ENCODE assay signal across 8 cellular contexts in genomic region chr1:152001631-152002584, GRCh38. TPM values are rescaled to one million over a fixed set of nuclear protein-coding genes. Genes with fewer than 3 reads are reported as not detected.
A peak's percentile ranks its signal among the peaks of the same experiment; 100 is the strongest.
DNase-seq lines count a peak whose midpoint lies in the region; ATAC-seq, FAIRE-seq and TF ChIP-seq lines count a peak whose summit lies in the region.

No MANE protein-coding gene starts in this region.

- FAIRE-seq in G401.6 (lab: Jason Lieb, UNC) = peak; percentile 39

- no peaks in the 10 kb centered on the region for H3K36me3 Mint-ChIP-seq in activated naive CD8-positive, alpha-beta T cell treated with anti-CD3 and anti-CD28 coated beads for 36 hours

- H3K36me3 ChIP-seq in cardiac muscle cell (no peaks in the 10 kb centered on the region), prostate gland (no peaks in the 10 kb centered on the region)

- DNase-seq in NCI-H1048 (lab: John Stamatoyannopoulos, UW) = peak; percentile 42
- peak; percentile 41 for DNase-seq in SKM-1 (lab: John Stamatoyannopoulos, UW; ENCODE audit: unreplicated experiment)
- peak; percentile 62 for DNase-seq in activated naive CD8-positive, alpha-beta T cell treated with anti-CD3 and anti-CD28 coated beads for 36 hours
- peak; percentile 84 to 97 for DNase-seq in cardiac muscle cell (ENCODE audit: low read depth in 1 of 2, low spot score in 1 of 2)
- peak; percentile 88 for DNase-seq in prostate gland (ENCODE audit: low spot score)
- peak; percentile 90 for DNase-seq in ureter (ENCODE audit: low spot score)

- H3K9me3 ChIP-seq in cardiac muscle cell (ENCODE audit: low read depth) = no peaks in the 10 kb centered on the region
- no peaks in the 10 kb centered on the region for H3K9me3 ChIP-seq in prostate gland

- H3K4me1 ChIP-seq in cardiac muscle cell (ENCODE audit: low read depth) = peaks cover 12% of the 10 kb centered on the region
- H3K4me1 ChIP-seq in prostate gland (replicated peaks) = no peaks in the 10 kb centered on the region

- H3K27me3 ChIP-seq in cardiac muscle cell (peaks cover 27% of the 10 kb centered on the region), prostate gland (replicated peaks; ENCODE audit: insufficient read depth) (no peaks in the 10 kb centered on the region)

- ATAC-seq in HG02571 (IDR thresholded peaks at IDR 0.05; ENCODE audit: unreplicated experiment) = no peak

- no peak overlapping the region for H3K4me3 Mint-ChIP-seq in activated naive CD8-positive, alpha-beta T cell treated with anti-CD3 and anti-CD28 coated beads for 36 hours

- no peak for TF ChIP-seq POLR2A in prostate gland (IDR thresholded peaks at IDR 0.05)

- 58% methylated on average over 4 of the region's 4 CpGs for WGBS in prostate gland

- H3K4me3 ChIP-seq in cardiac muscle cell (no peak overlapping the region), prostate gland (no peak overlapping the region)

- H3K27ac Mint-ChIP-seq in activated naive CD8-positive, alpha-beta T cell treated with anti-CD3 and anti-CD28 coated beads for 36 hours = no peak overlapping the region

- H3K4me1 Mint-ChIP-seq in activated naive CD8-positive, alpha-beta T cell treated with anti-CD3 and anti-CD28 coated beads for 36 hours = peaks cover 14% of the 10 kb centered on the region

- H3K9me3 Mint-ChIP-seq in activated naive CD8-positive, alpha-beta T cell treated with anti-CD3 and anti-CD28 coated beads for 36 hours = no peaks in the 10 kb centered on the region

- no peak overlapping the region for H3K27ac ChIP-seq in cardiac muscle cell
- no peak overlapping the region for H3K27ac ChIP-seq in prostate gland

- peak; percentile 94 for TF ChIP-seq CTCF in cardiac muscle cell (IDR thresholded peaks at IDR 0.05; ENCODE audit: low read depth, low read length)
- TF ChIP-seq CTCF in prostate gland (IDR thresholded peaks at IDR 0.05) = peak; percentile 83 to 93 (median 86)

- intact Hi-C loops in prostate gland (cut with DNase I) = loop anchor here (2.0 to 10.0 kb wide), 2 partner anchors 69 to 407 kb away; no protein-coding TSS in a partner anchor

- H3K27me3 Mint-ChIP-seq in activated naive CD8-positive, alpha-beta T cell treated with anti-CD3 and anti-CD28 coated beads for 36 hours = peaks cover 9% of the 10 kb centered on the region

RNA-seq across cellular contexts. Expression of gene S100A10, which starts 8.2 kb away (rescaled TPM):
- 100 to 1,000 TPM; 225 to 235 TPM for total RNA-seq in activated naive CD8-positive, alpha-beta T cell treated with anti-CD3 and anti-CD28 coated beads for 36 hours
- total RNA-seq in cardiac muscle cell (14.6 and 19.3 TPM in 2 replicates), prostate gland (10 to 100 TPM; 61.7 to 72.1 TPM), ureter (152 TPM)
- polyA plus RNA-seq in cardiac muscle cell = 58.9 and 103 TPM in 2 replicates

RNA-seq across cellular contexts. Expression of gene S100A11, which starts 34.9 kb away (rescaled TPM):
- 100 to 1,000 TPM; 162 to 165 TPM for total RNA-seq in activated naive CD8-positive, alpha-beta T cell treated with anti-CD3 and anti-CD28 coated beads for 36 hours
- total RNA-seq in cardiac muscle cell = 22.5 and 29.6 TPM in 2 replicates
- 111 and 122 TPM in 2 replicates for polyA plus RNA-seq in cardiac muscle cell
- total RNA-seq in prostate gland = 100 to 1,000 TPM; 253 to 351 TPM
- 1,471 TPM for total RNA-seq in ureter
